Comparison of ENCODE assay signal across 9 cellular contexts in genomic region chr15:45376300-45376928, GRCh38. TPM values are rescaled to one million over a fixed set of nuclear protein-coding genes. Genes with fewer than 3 reads are reported as not detected.
DNase-seq lines count a peak whose midpoint lies in the region; ATAC-seq and TF ChIP-seq lines count a peak whose summit lies in the region.
"Had no signal": no experiment of that assay in that cellular context is flagged by ENCODE, and none has a peak within 500 bp of the region (broad histone marks: within the 10 kb centered on the region; RNA-seq: fewer than 3 reads in every experiment).

No MANE protein-coding gene starts in this region.

- peak overlapping the region; percentile 4 for H3K4me3 Mint-ChIP-seq in central memory CD8-positive, alpha-beta T cell
- H3K4me3 Mint-ChIP-seq in activated CD4-positive, alpha-beta T cell treated with anti-CD3 and anti-CD28 coated beads, Interleukin-2, amount 10 ng/mL, durations not matched to agents 7 days and 5 days: no peak overlapping the region

- H3K27me3 ChIP-seq in HUES6 (ENCODE audit: control insufficient read depth, insufficient read depth, low read length): peaks cover 50% of the 10 kb centered on the region
- no peaks in the 10 kb centered on the region for H3K27me3 ChIP-seq in mucosa of rectum (ENCODE audit: control insufficient read depth in 2 of 2, insufficient read depth in 2 of 2, low read length in 2 of 2)
- H3K27me3 ChIP-seq in stomach: peaks cover 0 to 23% (median 11%) of the 10 kb centered on the region in 3 donors

- intact Hi-C loops in stomach (cut with DNase I; ENCODE audit: low total_unique reads): no loop called here

- H3K27me3 Mint-ChIP-seq in central memory CD8-positive, alpha-beta T cell: peaks cover 74% of the 10 kb centered on the region
- peaks cover 58% of the 10 kb centered on the region for H3K27me3 Mint-ChIP-seq in activated CD4-positive, alpha-beta T cell treated with anti-CD3 and anti-CD28 coated beads, Interleukin-2, amount 10 ng/mL, durations not matched to agents 7 days and 5 days

- DNase-seq in central memory CD8-positive, alpha-beta T cell (ENCODE audit: low spot score in 2 of 2): no peak
- DNase-seq in stomach: no peak
- DNase-seq in NAMALWA (ENCODE audit: low spot score): no peak
- no peak for DNase-seq in NCI-H748 (lab: John Stamatoyannopoulos, UW; ENCODE audit: unreplicated experiment)
- no peak for DNase-seq in activated CD4-positive, alpha-beta T cell treated with anti-CD3 and anti-CD28 coated beads, Interleukin-2, amount 10 ng/mL, durations not matched to agents 7 days and 5 days
- DNase-seq: activated T-cell treated with anti-CD3 and anti-CD28 coated beads, Interleukin-2, amount 50 U/mL, for 1 hour had no signal

- TF ChIP-seq POLR2A in stomach (IDR thresholded peaks at IDR 0.05): no peak

- no peak for TF ChIP-seq EP300 in stomach (IDR thresholded peaks at IDR 0.05)

- H3K4me1 Mint-ChIP-seq in central memory CD8-positive, alpha-beta T cell: peaks cover 12% of the 10 kb centered on the region
- H3K4me1 Mint-ChIP-seq in activated CD4-positive, alpha-beta T cell treated with anti-CD3 and anti-CD28 coated beads, Interleukin-2, amount 10 ng/mL, durations not matched to agents 7 days and 5 days: peaks cover 14% of the 10 kb centered on the region

- no peak for TF ChIP-seq CTCF in stomach (IDR thresholded peaks at IDR 0.05)

- peaks cover 26% of the 10 kb centered on the region for H3K4me1 ChIP-seq in HUES6 (ENCODE audit: control insufficient read depth, insufficient read depth, low read length)
- H3K4me1 ChIP-seq in mucosa of rectum (ENCODE audit: control insufficient read depth in 2 of 2, insufficient read depth in 2 of 2, low read length in 2 of 2): peaks cover 17 to 18% of the 10 kb centered on the region in 2 donors
- peaks cover 25 to 66% (median 61%) of the 10 kb centered on the region in 4 donors for H3K4me1 ChIP-seq in stomach

- H3K36me3 Mint-ChIP-seq in central memory CD8-positive, alpha-beta T cell (ENCODE audit: insufficient read depth): no peaks in the 10 kb centered on the region
- H3K36me3 Mint-ChIP-seq in activated CD4-positive, alpha-beta T cell treated with anti-CD3 and anti-CD28 coated beads, Interleukin-2, amount 10 ng/mL, durations not matched to agents 7 days and 5 days (ENCODE audit: low read depth): no peaks in the 10 kb centered on the region
- H3K36me3 Mint-ChIP-seq: neural progenitor cell had no signal

- POLR2A ChIA-PET in activated CD4-positive, alpha-beta T cell treated with anti-CD3 and anti-CD28 coated beads, Interleukin-2, amount 10 ng/mL, durations not matched to agents 7 days and 5 days (lab: Charles Lee): no interaction called here

- H3K9me3 Mint-ChIP-seq in central memory CD8-positive, alpha-beta T cell: no peaks in the 10 kb centered on the region
- H3K9me3 Mint-ChIP-seq in activated CD4-positive, alpha-beta T cell treated with anti-CD3 and anti-CD28 coated beads, Interleukin-2, amount 10 ng/mL, durations not matched to agents 7 days and 5 days: no peaks in the 10 kb centered on the region
- H3K9me3 Mint-ChIP-seq: neural progenitor cell had no signal

- no peaks in the 10 kb centered on the region for H3K36me3 ChIP-seq in HUES6 (ENCODE audit: control insufficient read depth, insufficient read depth, low read length)
- H3K36me3 ChIP-seq in mucosa of rectum (ENCODE audit: control insufficient read depth in 2 of 2, insufficient read depth in 2 of 2, low read length in 2 of 2): no peaks in the 10 kb centered on the region
- H3K36me3 ChIP-seq in stomach: peaks cover 0 to 3% (median 0%) of the 10 kb centered on the region in 4 donors
- H3K36me3 ChIP-seq: neural progenitor cell had no signal

- ATAC-seq in central memory CD8-positive, alpha-beta T cell (replicated peaks; ENCODE audit: extremely low read depth, poor library complexity, severe bottlenecking): no peak

- no peak overlapping the region for H3K9ac ChIP-seq in HUES6 (ENCODE audit: low read length)
- peak overlapping the region in 1 of 2 donors; percentile 2 for H3K9ac ChIP-seq in mucosa of rectum (ENCODE audit: low read depth in 1 of 2, low read length in 2 of 2)
- H3K9ac ChIP-seq: neural progenitor cell had no signal

- H3K27ac ChIP-seq in HUES6 (ENCODE audit: low read depth, low read length): no peak overlapping the region
- peak overlapping the region in 1 of 2 donors; percentile 25 for H3K27ac ChIP-seq in mucosa of rectum (ENCODE audit: low read depth in 2 of 2, low read length in 2 of 2)
- H3K27ac ChIP-seq in stomach: peak overlapping the region in 4 of 5 donors; percentile 13 to 44 (median 14)
- H3K27ac ChIP-seq: neural progenitor cell had no signal

- CTCF ChIA-PET in activated CD4-positive, alpha-beta T cell treated with anti-CD3 and anti-CD28 coated beads, Interleukin-2, amount 10 ng/mL, durations not matched to agents 7 days and 5 days (lab: Charles Lee): interaction anchor here (1.4 kb wide), 1 partner anchor 172 kb away, joined by 3 read pairs; no protein-coding TSS in a partner anchor

- H3K9me3 ChIP-seq in HUES6 (ENCODE audit: control insufficient read depth, insufficient read depth, low read depth, low read length) (no peaks in the 10 kb centered on the region), mucosa of rectum (ENCODE audit: control insufficient read depth in 2 of 2, low read length in 2 of 2) (no peaks in the 10 kb centered on the region), stomach (no peaks in the 10 kb centered on the region)

- no peak overlapping the region for H3K27ac Mint-ChIP-seq in central memory CD8-positive, alpha-beta T cell (ENCODE audit: low read depth)
- H3K27ac Mint-ChIP-seq in activated CD4-positive, alpha-beta T cell treated with anti-CD3 and anti-CD28 coated beads, Interleukin-2, amount 10 ng/mL, durations not matched to agents 7 days and 5 days: no peak overlapping the region
- H3K27ac Mint-ChIP-seq: neural progenitor cell had no signal

- 23 to 46% (median 36%) methylated on average over 11 of the region's 11 CpGs for WGBS in stomach, 5 donors

- H3K4me3 ChIP-seq in HUES6 (ENCODE audit: low read depth, low read length): 0 out of 2 replicates have a peak overlapping the region, but pooled peaks have one; percentile 6
- peak overlapping the region; percentile 5 to 38 for H3K4me3 ChIP-seq in mucosa of rectum (ENCODE audit: low read length in 2 of 2)
- H3K4me3 ChIP-seq in stomach: peak overlapping the region; percentile 17 to 76 (median 69)

RNA-seq across cellular contexts. Expression of gene GATM, which starts 1.9 kb away (rescaled TPM):
- 100 to 1,000 TPM in 1 of 5 donors, 10 to 100 TPM in 4; 30.4 to 110 (median 53.3) TPM for total RNA-seq in stomach
- polyA plus RNA-seq in stomach: 10 to 100 TPM; 22.6 to 68.7 (median 52.8) TPM
- total RNA-seq in activated CD4-positive, alpha-beta T cell treated with anti-CD3 and anti-CD28 coated beads, Interleukin-2, amount 10 ng/mL, durations not matched to agents 7 days and 5 days: 1 to 10 TPM; 1.6 to 2.0 TPM

Comparison
In these comparisons a context has a peak if more than half of its experiments do, and no peak if none do; other contexts are left out.
1. H3K4me3 ChIP-seq: peak in every context shown above with its lines; median percentile 69 in stomach; 22 in mucosa of rectum; 6 in HUES6.
2. RNA of gene GATM, which starts 1.9 kb away (total RNA-seq): 30.4 to 110 TPM in stomach; 1.6 to 2.0 TPM in activated CD4-positive, alpha-beta T cell treated with anti-CD3 and anti-CD28 coated beads, Interleukin-2, amount 10 ng/mL, durations not matched to agents 7 days and 5 days; every median in the first group is over 10 times any median in the second.